In genomic region chr1:39268112-39268581, GRCh38 we compare ENCODE assay signal across 8 cellular contexts.
A peak's percentile ranks its signal among the peaks of the same experiment; 100 is the strongest.
DNase-seq lines count a peak whose midpoint lies in the region; ATAC-seq lines count a peak whose summit lies in the region.

No MANE protein-coding gene starts in this region.

- no peaks in the 10 kb centered on the region for H3K9me3 Mint-ChIP-seq in activated T-cell treated with anti-CD3 and anti-CD28 coated beads, Interleukin-2, amount 50 U/mL, for 24 hours

- peak overlapping the region; percentile 85 for H3K27ac Mint-ChIP-seq in activated T-cell treated with anti-CD3 and anti-CD28 coated beads, Interleukin-2, amount 50 U/mL, for 24 hours

- ATAC-seq in left cardiac atrium (peak; percentile 79 to 84), GM18519 (IDR thresholded peaks at IDR 0.05; ENCODE audit: low FRiP score, unreplicated experiment) (no peak)

- H3K4me3 Mint-ChIP-seq in activated T-cell treated with anti-CD3 and anti-CD28 coated beads, Interleukin-2, amount 50 U/mL, for 24 hours: peak overlapping the region; percentile 61

- peaks cover 36% of the 10 kb centered on the region for H3K36me3 Mint-ChIP-seq in activated T-cell treated with anti-CD3 and anti-CD28 coated beads, Interleukin-2, amount 50 U/mL, for 24 hours (ENCODE audit: low read depth)

- H3K4me1 Mint-ChIP-seq in activated T-cell treated with anti-CD3 and anti-CD28 coated beads, Interleukin-2, amount 50 U/mL, for 24 hours (ENCODE audit: low read depth): peaks cover 83% of the 10 kb centered on the region

- H3K27me3 Mint-ChIP-seq in activated T-cell treated with anti-CD3 and anti-CD28 coated beads, Interleukin-2, amount 50 U/mL, for 24 hours: no peaks in the 10 kb centered on the region

- DNase-seq in activated T-cell treated with anti-CD3 and anti-CD28 coated beads, Interleukin-2, amount 50 U/mL, for 24 hours: no peak
- DNase-seq in activated T-cell treated with anti-CD3 and anti-CD28 coated beads, Interleukin-2, amount 50 U/mL, for 48 hours: no peak
- DNase-seq in NCI-H2029 treated with DMSO at 0.1 percent for 48 hours (lab: John Stamatoyannopoulos, UW) (peak; percentile 100), left cardiac atrium (no peak), pons (ENCODE audit: low spot score) (peak; percentile 89), 8988T (no peak)

- intact Hi-C loops in left cardiac atrium (cut with DNase I): no loop called here

- peak overlapping the region; percentile 88 for H3K27ac ChIP-seq in angular gyrus (ENCODE audit: low read depth, low read length)

Comparison
In these comparisons a context has a peak if more than half of its experiments do, and no peak if none do; other contexts are left out.
1. DNase-seq: peak in NCI-H2029 treated with DMSO at 0.1 percent for 48 hours (single experiment) and pons (single experiment); none in activated T-cell treated with anti-CD3 and anti-CD28 coated beads, Interleukin-2, amount 50 U/mL, for 24 hours (single experiment), activated T-cell treated with anti-CD3 and anti-CD28 coated beads, Interleukin-2, amount 50 U/mL, for 48 hours (0 of 2), left cardiac atrium (single experiment) and 8988T (single experiment).